ENCODE assay signal across 30 cellular contexts in the genomic region with DNA sequence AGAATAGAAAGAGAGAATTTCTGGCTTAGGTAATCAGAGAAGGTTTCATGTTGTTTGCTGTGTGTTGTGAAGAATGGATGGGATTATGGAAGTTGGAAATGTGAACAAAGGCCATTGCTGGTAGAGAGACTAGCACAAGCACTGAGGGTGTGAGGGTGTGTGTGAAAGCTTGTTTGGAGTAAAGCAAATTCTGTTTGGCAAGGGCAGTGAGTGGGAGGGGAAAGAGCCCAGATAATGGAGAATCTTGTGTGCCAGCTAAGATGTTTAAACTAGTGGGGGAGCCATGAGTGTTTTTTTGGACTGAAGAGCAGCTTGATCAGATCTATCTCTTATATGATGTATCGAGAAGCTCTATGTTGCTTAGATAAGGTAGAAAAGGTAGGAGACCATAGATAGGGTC.
"Had no signal": no experiment of that assay in that cellular context is flagged by ENCODE, and none has a peak within 500 bp of the region (broad histone marks: within the 10 kb centered on the region; RNA-seq: fewer than 3 reads in every experiment).

No MANE protein-coding gene starts in this region.

- H3K27ac ChIP-seq: adrenal gland, ascending aorta, cardiac muscle cell, VCaP had no signal

- ATAC-seq: activated CD8-positive, alpha-beta T cell treated with anti-CD3 and anti-CD28 coated beads for 36 hours; activated naive CD4-positive, alpha-beta T cell treated with anti-CD3 and anti-CD28 coated beads, Interleukin-2, amount 50 U/mL, for 72 hours; activated T-cell treated with anti-CD3 and anti-CD28 coated beads, Interleukin-2, amount 50 U/mL, for 4 hours; activated T-cell treated with anti-CD3 and anti-CD28 coated beads, Interleukin-2, amount 50 U/mL, for 72 hours; activated T-helper 17 cell treated with anti-CD3 and anti-CD28 coated beads, Interleukin-2, amount 50 U/mL, for 72 hours had no signal

- H3K4me3 ChIP-seq: adrenal gland, ascending aorta, cardiac muscle cell had no signal

- H3K9me3 ChIP-seq: adrenal gland had no signal

- H3K36me3 ChIP-seq: adrenal gland, ascending aorta, cardiac muscle cell had no signal

- DNase-seq: activated B cell treated with CpG ODN at 0.5 μM for 24 hours; activated CD4-positive, alpha-beta memory T cell treated with anti-CD3 and anti-CD28 coated beads for 36 hours; activated CD4-positive, alpha-beta T cell treated with anti-CD3 and anti-CD28 coated beads for 4 hours; activated CD4-positive, alpha-beta T cell treated with anti-CD3 and anti-CD28 coated beads, Interleukin-2, amount 10 ng/mL, durations not matched to agents 24 days and 14 days; activated CD4-positive, alpha-beta T cell treated with anti-CD3 and anti-CD28 coated beads, Interleukin-2, amount 50 U/mL, for 1 hour; activated CD4-positive, alpha-beta T cell treated with anti-CD3 and anti-CD28 coated beads, Interleukin-2, amount 50 U/mL, for 4 hours; activated CD4-positive, CD25-positive, alpha-beta regulatory T cell treated with anti-CD3 and anti-CD28 coated beads, Interleukin-2, amount 50 U/mL, for 72 hours; activated CD8-positive, alpha-beta memory T cell treated with anti-CD3 and anti-CD28 coated beads, Interleukin-2, amount 50 U/mL, for 4 hours; activated CD8-positive, alpha-beta T cell treated with anti-CD3 and anti-CD28 coated beads for 36 hours; activated effector memory CD4-positive, alpha-beta T cell treated with anti-CD3 and anti-CD28 coated beads, Interleukin-2, amount 50 U/mL, for 16 hours; activated gamma-delta T cell treated with Interleukin-2 at 50 U/mL for 16 hours; activated naive CD4-positive, alpha-beta T cell; activated naive CD4-positive, alpha-beta T cell treated with anti-CD3 and anti-CD28 coated beads for 36 hours; activated naive CD4-positive, alpha-beta T cell treated with anti-CD3 and anti-CD28 coated beads, Interleukin-2, amount 50 U/mL, for 16 hours; activated naive CD8-positive, alpha-beta T cell treated with anti-CD3 and anti-CD28 coated beads for 36 hours; activated T-cell treated with anti-CD3 and anti-CD28 coated beads for 4 hours; activated T-cell treated with anti-CD3 and anti-CD28 coated beads, Interleukin-2, amount 50 U/mL, for 1 hour; activated T-cell treated with anti-CD3 and anti-CD28 coated beads, Interleukin-2, amount 50 U/mL, for 4 hours; activated T-cell treated with anti-CD3 and anti-CD28 coated beads, Interleukin-2, amount 50 U/mL, for 72 hours; adrenal gland; anterior cingulate cortex; caudate nucleus; cerebellar nuclear complex; T-helper 2 cell; T-helper 9 cell had no signal

- H3K4me1 ChIP-seq: ascending aorta had no signal
